ENCODE assay signal across 1 cellular context in genomic region chr17:42659932-42660274, GRCh38.
TF ChIP-seq lines count a peak whose summit lies in the region.

No MANE protein-coding gene starts in this region.

TF ChIP-seq in HepG2, 621 proteins besides CTCF, POLR2A, EP300 and RAD21:
- TF ChIP-seq, protein P1, sequence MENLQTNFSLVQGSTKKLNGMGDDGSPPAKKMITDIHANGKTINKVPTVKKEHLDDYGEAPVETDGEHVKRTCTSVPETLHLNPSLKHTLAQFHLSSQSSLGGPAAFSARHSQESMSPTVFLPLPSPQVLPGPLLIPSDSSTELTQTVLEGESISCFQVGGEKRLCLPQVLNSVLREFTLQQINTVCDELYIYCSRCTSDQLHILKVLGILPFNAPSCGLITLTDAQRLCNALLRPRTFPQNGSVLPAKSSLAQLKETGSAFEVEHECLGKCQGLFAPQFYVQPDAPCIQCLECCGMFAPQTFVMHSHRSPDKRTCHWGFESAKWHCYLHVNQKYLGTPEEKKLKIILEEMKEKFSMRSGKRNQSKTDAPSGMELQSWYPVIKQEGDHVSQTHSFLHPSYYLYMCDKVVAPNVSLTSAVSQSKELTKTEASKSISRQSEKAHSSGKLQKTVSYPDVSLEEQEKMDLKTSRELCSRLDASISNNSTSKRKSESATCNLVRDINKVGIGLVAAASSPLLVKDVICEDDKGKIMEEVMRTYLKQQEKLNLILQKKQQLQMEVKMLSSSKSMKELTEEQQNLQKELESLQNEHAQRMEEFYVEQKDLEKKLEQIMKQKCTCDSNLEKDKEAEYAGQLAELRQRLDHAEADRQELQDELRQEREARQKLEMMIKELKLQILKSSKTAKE (CRISPR knock-in tag; IDR thresholded peaks at IDR 0.05; ENCODE audit: borderline replicate concordance), result 0 out of 2 replicates have a peak, but pooled peaks have one; percentile 3
- TF ChIP-seq SPEN (CRISPR knock-in tag; IDR thresholded peaks at IDR 0.05; ENCODE audit: low read depth) (0 out of 2 replicates have a peak, but pooled peaks have one; percentile 20), ARNTL (CRISPR knock-in tag; IDR thresholded peaks at IDR 0.05) (0 out of 2 replicates have a peak, but pooled peaks have one; percentile 12), ZFP90 (CRISPR knock-in tag; IDR thresholded peaks at IDR 0.05; ENCODE audit: borderline replicate concordance) (0 out of 2 replicates have a peak, but pooled peaks have one; percentile 7), HNRNPL (IDR thresholded peaks at IDR 0.05; ENCODE audit: low read depth, low read length) (0 out of 2 replicates have a peak, but pooled peaks have one; percentile 32), TP53 (CRISPR knock-in tag; conservative IDR thresholded peaks at IDR 0.05) (0 out of 2 replicates have a peak, but pooled peaks have one; percentile 3), HNF4A (CRISPR knock-in tag; IDR thresholded peaks at IDR 0.05) (peak; percentile 22; the same call in 1 of the 2 replicates), HNF4G (IDR thresholded peaks at IDR 0.05; ENCODE audit: borderline replicate concordance, low read depth, low read length) (0 out of 2 replicates have a peak, but pooled peaks have one; percentile 30), HNF4G (CRISPR knock-in tag; IDR thresholded peaks at IDR 0.05; ENCODE audit: borderline replicate concordance, low read depth) (peak; percentile 2; the same call in 1 of the 2 replicates), KLF15 (CRISPR knock-in tag; IDR thresholded peaks at IDR 0.05; ENCODE audit: borderline replicate concordance) (0 out of 2 replicates have a peak, but pooled peaks have one; percentile 16)
- TF ChIP-seq, protein P2, sequence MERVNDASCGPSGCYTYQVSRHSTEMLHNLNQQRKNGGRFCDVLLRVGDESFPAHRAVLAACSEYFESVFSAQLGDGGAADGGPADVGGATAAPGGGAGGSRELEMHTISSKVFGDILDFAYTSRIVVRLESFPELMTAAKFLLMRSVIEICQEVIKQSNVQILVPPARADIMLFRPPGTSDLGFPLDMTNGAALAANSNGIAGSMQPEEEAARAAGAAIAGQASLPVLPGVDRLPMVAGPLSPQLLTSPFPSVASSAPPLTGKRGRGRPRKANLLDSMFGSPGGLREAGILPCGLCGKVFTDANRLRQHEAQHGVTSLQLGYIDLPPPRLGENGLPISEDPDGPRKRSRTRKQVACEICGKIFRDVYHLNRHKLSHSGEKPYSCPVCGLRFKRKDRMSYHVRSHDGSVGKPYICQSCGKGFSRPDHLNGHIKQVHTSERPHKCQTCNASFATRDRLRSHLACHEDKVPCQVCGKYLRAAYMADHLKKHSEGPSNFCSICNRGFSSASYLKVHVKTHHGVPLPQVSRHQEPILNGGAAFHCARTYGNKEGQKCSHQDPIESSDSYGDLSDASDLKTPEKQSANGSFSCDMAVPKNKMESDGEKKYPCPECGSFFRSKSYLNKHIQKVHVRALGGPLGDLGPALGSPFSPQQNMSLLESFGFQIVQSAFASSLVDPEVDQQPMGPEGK (CRISPR knock-in tag; IDR thresholded peaks at IDR 0.05), result peak; percentile 78
